In the genomic region with DNA sequence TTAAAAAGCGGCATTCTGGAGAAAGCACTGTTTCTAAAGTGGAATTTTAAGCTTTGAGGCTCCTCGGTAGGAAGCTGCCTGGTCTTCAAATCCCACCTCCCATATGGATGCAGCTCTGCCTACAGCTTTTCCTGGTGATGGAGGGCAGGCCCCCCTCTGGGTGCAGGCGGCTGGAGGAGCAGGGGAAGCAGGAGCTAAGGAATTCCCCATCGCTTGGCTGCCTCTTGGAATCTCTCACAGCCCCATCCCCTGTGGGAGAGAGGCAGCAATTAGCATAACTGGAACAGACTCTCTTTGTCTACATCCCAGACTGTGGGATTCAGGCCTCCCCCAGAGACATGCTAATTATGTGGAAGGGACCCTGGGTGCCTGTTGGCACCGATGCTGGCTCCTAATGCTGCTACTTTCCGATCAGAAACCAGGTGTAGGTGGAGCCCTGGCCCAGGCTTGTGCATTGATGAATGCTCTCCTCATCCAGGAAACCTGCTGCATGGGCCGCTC, we compare ENCODE assay signal across 17 cellular contexts. TPM values are rescaled to one million over a fixed set of nuclear protein-coding genes. Genes with fewer than 3 reads are reported as not detected.
A peak's percentile ranks its signal among the peaks of the same experiment; 100 is the strongest.
DNase-seq lines count a peak whose midpoint lies in the region; ATAC-seq and TF ChIP-seq lines count a peak whose summit lies in the region.
"Had no signal": no experiment of that assay in that cellular context is flagged by ENCODE, and none has a peak within 500 bp of the region (broad histone marks: within the 10 kb centered on the region; RNA-seq: fewer than 3 reads in every experiment).

No MANE protein-coding gene starts in this region.

- H3K4me1 ChIP-seq in GM23338 (ENCODE audit: insufficient read depth) (peaks cover 31% of the 10 kb centered on the region), neural progenitor cell (peaks cover 52% of the 10 kb centered on the region)
- H3K4me1 ChIP-seq: breast epithelium had no signal

- H3K9me3 Mint-ChIP-seq in GM23338 (no peaks in the 10 kb centered on the region), neural progenitor cell (no peaks in the 10 kb centered on the region), progenitor cell of endocrine pancreas (ENCODE audit: low read depth) (no peaks in the 10 kb centered on the region)
- H3K9me3 Mint-ChIP-seq: activated T-helper 2 cell treated with anti-CD3 and anti-CD28 coated beads, Interferon-gamma antibody, Interleukin-2, Interleukin-4, amounts not matched to agents 10 μg/mL and 5 μg/mL and 100 μg/mL, durations not matched to agents 14 hours and 24 hours and 36 hours; CD8-positive, alpha-beta T cell; stimulated activated naive B cell treated with anti-CD40 and anti-IgM and Interleukin-4, amounts not matched to agents 10 μg/mL and 1 μg/mL and 100 μg/mL, for 72 hours had no signal

- peaks cover 41% of the 10 kb centered on the region for H3K4me1 Mint-ChIP-seq in GM23338
- H3K4me1 Mint-ChIP-seq in neural progenitor cell = peaks cover 79% of the 10 kb centered on the region
- H3K4me1 Mint-ChIP-seq in progenitor cell of endocrine pancreas (ENCODE audit: low read depth) = peaks cover 12% of the 10 kb centered on the region
- H3K4me1 Mint-ChIP-seq: activated CD4-positive, alpha-beta T cell treated with anti-CD3 and anti-CD28 coated beads for 36 hours; stimulated activated naive B cell treated with anti-CD40 and anti-IgM and Interleukin-4, amounts not matched to agents 10 μg/mL and 1 μg/mL and 100 μg/mL, for 72 hours had no signal

- no peaks in the 10 kb centered on the region for H3K9me3 ChIP-seq in neural progenitor cell (ENCODE audit: low read depth)
- H3K9me3 ChIP-seq: breast epithelium, esophagus squamous epithelium had no signal

- no peak overlapping the region for H3K9ac ChIP-seq in neural progenitor cell

- H3K4me3 Mint-ChIP-seq in GM23338 = peak overlapping the region; percentile 4; the same call in 2 of the 3 replicates
- peak overlapping the region; percentile 25 for H3K4me3 Mint-ChIP-seq in neural progenitor cell
- H3K4me3 Mint-ChIP-seq in progenitor cell of endocrine pancreas (ENCODE audit: low read depth) = no peak overlapping the region
- H3K4me3 Mint-ChIP-seq: activated CD4-positive, alpha-beta T cell treated with anti-CD3 and anti-CD28 coated beads for 36 hours; CD8-positive, alpha-beta T cell; stimulated activated naive B cell treated with anti-CD40 and anti-IgM and Interleukin-4, amounts not matched to agents 10 μg/mL and 1 μg/mL and 100 μg/mL, for 72 hours had no signal

- H3K9me2 ChIP-seq in GM23338 (ENCODE audit: insufficient read depth) = 0 out of 2 replicates have a peak, but pooled peaks cover 5% of the 10 kb centered on the region

- H3F3A ChIP-seq in GM23338 (replicated peaks; ENCODE audit: low read depth) (peaks cover 7% of the 10 kb centered on the region; the same call in 1 of the 2 replicates), neural progenitor cell (ENCODE audit: low read depth) (peaks cover 48% of the 10 kb centered on the region)

- TF ChIP-seq CTCF in GM23338 (conservative IDR thresholded peaks at IDR 0.05; ENCODE audit: low read depth in 2 of 2) = no peak
- TF ChIP-seq CTCF in neural progenitor cell (IDR thresholded peaks at IDR 0.05) = no peak
- TF ChIP-seq CTCF in progenitor cell of endocrine pancreas (IDR thresholded peaks at IDR 0.05; ENCODE audit: unreplicated experiment) = no peak

- DNase-seq in GM23338 (ENCODE audit: low spot score) (peak; percentile 88), NCI-H2227 treated with DMSO at 0.1 percent for 48 hours (lab: John Stamatoyannopoulos, UW) (peak; percentile 15), globus pallidus (ENCODE audit: low spot score) (peak; percentile 29), neural progenitor cell (ENCODE audit: low spot score) (peak; percentile 89), CD1c-positive myeloid dendritic cell (ENCODE audit: extremely low spot score) (no peak), progenitor cell of endocrine pancreas (ENCODE audit: low spot score, unreplicated experiment) (no peak)
- no peak for DNase-seq in activated T-cell treated with anti-CD3 and anti-CD28 coated beads, Interleukin-2, amount 50 U/mL, for 1 hour
- DNase-seq: activated CD4-positive, alpha-beta T cell treated with anti-CD3 and anti-CD28 coated beads for 36 hours; CD8-positive, alpha-beta T cell; esophagus squamous epithelium; NCI-H774; stimulated activated CD4-positive, alpha-beta T cell treated with anti-CD3 and anti-CD28 coated beads, Interleukin-1b, Interleukin-23, amount 100 ng/mL, for 48 hours; stimulated activated naive B cell treated with anti-CD40 and anti-IgM and Interleukin-4, amounts not matched to agents 10 μg/mL and 1 μg/mL and 100 μg/mL, for 72 hours had no signal

- H3K27ac ChIP-seq in GM23338 (ENCODE audit: low read depth) (peak overlapping the region; percentile 87), neural progenitor cell (peak overlapping the region; percentile 43)
- H3K27ac ChIP-seq: breast epithelium, esophagus squamous epithelium had no signal

- H3K36me3 ChIP-seq in GM23338 (ENCODE audit: insufficient read depth) (no peaks in the 10 kb centered on the region), neural progenitor cell (no peaks in the 10 kb centered on the region)
- H3K36me3 ChIP-seq: breast epithelium, esophagus squamous epithelium had no signal

- H3K27me3 ChIP-seq in GM23338 (ENCODE audit: insufficient read depth) = no peaks in the 10 kb centered on the region
- H3K27me3 ChIP-seq in neural progenitor cell = no peaks in the 10 kb centered on the region
- H3K27me3 ChIP-seq: breast epithelium, esophagus squamous epithelium had no signal

- H3K4me2 ChIP-seq in GM23338 (peak overlapping the region; percentile 70), neural progenitor cell (peak overlapping the region; percentile 61)

- H3K79me2 ChIP-seq in GM23338 (replicated peaks; ENCODE audit: insufficient read depth) (no peaks in the 10 kb centered on the region), neural progenitor cell (ENCODE audit: low read depth) (no peaks in the 10 kb centered on the region)

- H3K36me3 Mint-ChIP-seq in GM23338 (ENCODE audit: low read depth) (no peaks in the 10 kb centered on the region), neural progenitor cell (no peaks in the 10 kb centered on the region), progenitor cell of endocrine pancreas (ENCODE audit: insufficient read depth) (no peaks in the 10 kb centered on the region)
- H3K36me3 Mint-ChIP-seq: CD8-positive, alpha-beta T cell; stimulated activated naive B cell treated with anti-CD40 and anti-IgM and Interleukin-4, amounts not matched to agents 10 μg/mL and 1 μg/mL and 100 μg/mL, for 72 hours had no signal

- H2AFZ ChIP-seq in GM23338 (no peak overlapping the region), neural progenitor cell (replicated peaks) (no peak overlapping the region)

- H3K27ac Mint-ChIP-seq in GM23338 (peak overlapping the region; percentile 58; the same call in 1 of the 2 replicates), neural progenitor cell (peak overlapping the region; percentile 95), progenitor cell of endocrine pancreas (no peak overlapping the region)
- H3K27ac Mint-ChIP-seq: activated CD4-positive, alpha-beta T cell treated with anti-CD3 and anti-CD28 coated beads for 36 hours; activated T-helper 2 cell treated with anti-CD3 and anti-CD28 coated beads, Interferon-gamma antibody, Interleukin-2, Interleukin-4, amounts not matched to agents 10 μg/mL and 5 μg/mL and 100 μg/mL, durations not matched to agents 14 hours and 24 hours and 36 hours; CD8-positive, alpha-beta T cell; stimulated activated naive B cell treated with anti-CD40 and anti-IgM and Interleukin-4, amounts not matched to agents 10 μg/mL and 1 μg/mL and 100 μg/mL, for 72 hours had no signal

- peak; percentile 88 for ATAC-seq in GM23338
- no peak for ATAC-seq in GM19324 (IDR thresholded peaks at IDR 0.05; ENCODE audit: low FRiP score, unreplicated experiment)
- ATAC-seq: activated CD4-positive, alpha-beta T cell treated with anti-CD3 and anti-CD28 coated beads for 36 hours; CD8-positive, alpha-beta T cell; HCT116 had no signal

- H3K27me3 Mint-ChIP-seq in GM23338 (ENCODE audit: insufficient read depth, low read depth, poor library complexity) (peaks cover 12% of the 10 kb centered on the region), neural progenitor cell (ENCODE audit: insufficient read depth, low read depth) (peaks cover 15% of the 10 kb centered on the region), progenitor cell of endocrine pancreas (peaks cover 11% of the 10 kb centered on the region)

- H4K20me1 ChIP-seq in GM23338 (replicated peaks; ENCODE audit: insufficient read depth) (no peaks in the 10 kb centered on the region), neural progenitor cell (ENCODE audit: low read depth) (no peaks in the 10 kb centered on the region)

- peak overlapping the region; percentile 8; the same call in 1 of the 2 replicates for H3K4me3 ChIP-seq in GM23338
- H3K4me3 ChIP-seq in neural progenitor cell = peak overlapping the region; percentile 24
- H3K4me3 ChIP-seq: breast epithelium, esophagus squamous epithelium had no signal

TF ChIP-seq in GM23338, 12 proteins besides CTCF, POLR2A, EP300 and RAD21 (continues in another document):
- TF ChIP-seq CREB1 (CRISPR knock-in tag; IDR thresholded peaks at IDR 0.05; ENCODE audit: low read depth) = no peak

RNA-seq across cellular contexts. Expression of gene LIPG, which starts 51.3 kb away (rescaled TPM):
- 17.2 and 17.7 TPM in 2 replicates for total RNA-seq in GM23338 (2014; rRNA removed; shearing (Covaris generic))
- polyA plus RNA-seq in GM23338 (2016; fragmentation: Nextera tagmentation; extraction: Ambion mirVana) = 3.3 and 4.9 TPM in 2 replicates
- total RNA-seq in neural progenitor cell (ENCODE audit: low replicate concordance) = 3.7 and 13.2 TPM in 2 replicates
- total RNA-seq in progenitor cell of endocrine pancreas = 34.1 and 34.4 TPM in 2 replicates
- total RNA-seq: CD8-positive, alpha-beta T cell had no signal

Comparison
In these comparisons a context has a peak if more than half of its experiments do, and no peak if none do; other contexts are left out.
1. DNase-seq: peak in GM23338 (single experiment), NCI-H2227 treated with DMSO at 0.1 percent for 48 hours (single experiment), globus pallidus (single experiment) and neural progenitor cell (single experiment); none in CD1c-positive myeloid dendritic cell (single experiment), activated T-cell treated with anti-CD3 and anti-CD28 coated beads, Interleukin-2, amount 50 U/mL, for 1 hour (single experiment) and progenitor cell of endocrine pancreas (single experiment).